Comparison of ENCODE assay signal across 8 cellular contexts in the genomic region with DNA sequence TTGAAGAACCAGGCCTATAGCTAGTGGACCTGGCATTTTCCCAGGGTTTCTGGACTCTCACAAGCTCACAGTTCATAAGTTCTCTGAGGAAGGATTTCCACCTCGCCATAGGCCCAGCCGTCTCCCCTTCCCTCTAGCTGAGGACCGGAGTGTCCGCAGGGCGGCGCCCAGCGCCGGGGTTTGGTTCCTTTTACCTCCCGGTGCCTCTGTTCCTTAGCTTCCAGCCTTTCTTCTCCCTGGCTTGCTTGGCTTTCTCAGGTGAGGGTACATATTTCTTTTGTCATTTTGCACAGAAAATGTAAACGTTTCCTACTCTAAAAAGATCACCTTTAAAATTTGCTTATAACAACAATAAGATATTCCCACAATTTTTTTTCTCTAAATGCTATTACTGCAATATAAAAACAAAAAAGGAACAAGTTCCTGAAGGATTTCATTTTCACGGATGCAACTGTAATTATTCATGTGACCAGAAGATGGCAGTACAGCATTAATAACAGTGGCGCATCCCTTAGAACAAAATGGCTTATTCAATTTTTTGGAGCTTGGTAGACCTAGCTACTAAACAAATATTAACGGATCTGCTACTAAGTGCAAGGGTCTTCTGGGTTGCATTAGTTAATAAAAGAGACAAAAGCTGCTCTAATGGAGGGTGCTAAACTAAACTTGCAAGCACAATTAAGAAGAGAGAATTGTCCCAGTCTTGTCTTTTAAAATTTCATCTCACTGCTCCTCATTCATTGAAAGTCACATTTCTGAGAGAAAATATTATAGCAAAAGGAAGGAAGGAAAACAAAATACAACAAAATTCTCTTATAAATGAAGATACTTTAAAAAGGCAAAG.
DNase-seq lines count a peak whose midpoint lies in the region; ATAC-seq and TF ChIP-seq lines count a peak whose summit lies in the region.

No MANE protein-coding gene starts in this region.

- H3K27me3 ChIP-seq in breast epithelium, result no peaks in the 10 kb centered on the region
- no peaks in the 10 kb centered on the region for H3K27me3 ChIP-seq in upper lobe of left lung

- POLR2A ChIA-PET in GM10248 (lab: Yijun Ruan, JAX), result no interaction called here

- CTCF ChIA-PET in GM10248 (lab: Yijun Ruan, JAX), result interaction anchor here (0.6 to 5.3 kb wide), 35 partner anchors 8 to 1614 kb away, joined by 3 to 43 read pairs (median 4); partner anchors contain the start of gene VTA1

- WGBS in upper lobe of left lung, 2 donors, result 7 to 9% methylated on average over 13 of the region's 13 CpGs

- DNase-seq in ACHN, result peak; percentile 77
- DNase-seq in GM10248 (ENCODE audit: extremely low spot score), result peak; percentile 38
- DNase-seq in NCI-H748 (lab: John Stamatoyannopoulos, UW; ENCODE audit: unreplicated experiment), result peak; percentile 38
- DNase-seq in breast epithelium (ENCODE audit: low spot score in 2 of 2), result no peak
- peak; percentile 69 for DNase-seq in left kidney (ENCODE audit: low read depth, low spot score)
- DNase-seq in upper lobe of left lung, result peak in 1 of 2 donors; percentile 83
- DNase-seq in GM19240 (ENCODE audit: insufficient read length, low spot score), result no peak

- no peak for TF ChIP-seq EP300 in upper lobe of left lung (IDR thresholded peaks at IDR 0.05)

- no peaks in the 10 kb centered on the region for H3K4me1 ChIP-seq in breast epithelium
- H3K4me1 ChIP-seq in upper lobe of left lung, result peaks cover 0 to 4% (median 0%) of the 10 kb centered on the region in 4 donors

- no peak for TF ChIP-seq POLR2A in breast epithelium (IDR thresholded peaks at IDR 0.05)
- no peak for TF ChIP-seq POLR2A in upper lobe of left lung (IDR thresholded peaks at IDR 0.05)

- TF ChIP-seq CTCF in GM10248 (IDR thresholded peaks at IDR 0.05; ENCODE audit: control extremely low read depth, extremely low read depth, low read depth, missing control alignments) (peak; percentile 78), breast epithelium (IDR thresholded peaks at IDR 0.05) (peak; percentile 45 to 82 (median 77)), upper lobe of left lung (IDR thresholded peaks at IDR 0.05) (peak; percentile 68 to 85 (median 83))

- ATAC-seq in HG03354 (IDR thresholded peaks at IDR 0.05; ENCODE audit: poor library complexity, severe bottlenecking, unreplicated experiment) (peak; percentile 77), upper lobe of left lung (ENCODE audit: low FRiP score in 2 of 2) (peak; percentile 65 to 84)

- H3K4me3 ChIP-seq in breast epithelium (no peak overlapping the region), upper lobe of left lung (no peak overlapping the region)

- H3K9me3 ChIP-seq in breast epithelium (no peaks in the 10 kb centered on the region), upper lobe of left lung (no peaks in the 10 kb centered on the region)

- H3K27ac ChIP-seq in breast epithelium (no peak overlapping the region), upper lobe of left lung (no peak overlapping the region)

- intact Hi-C loops in breast epithelium (cut with DNase I; ENCODE audit: low total_unique reads), result no loop called here

- no peaks in the 10 kb centered on the region for H3K36me3 ChIP-seq in breast epithelium
- H3K36me3 ChIP-seq in upper lobe of left lung, result no peaks in the 10 kb centered on the region

- in situ Hi-C loops in ACHN (cut with HindIII; ENCODE audit: low pct_ligation_motif_present, low pct_unique_long_range_greater_than_20kb, low sequenced_read_pairs), result no loop called here

Comparison
In these comparisons a context has a peak if more than half of its experiments do, and no peak if none do; other contexts are left out.
1. DNase-seq: peak in ACHN (single experiment), GM10248 (single experiment), NCI-H748 (single experiment) and left kidney (single experiment); none in breast epithelium (0 of 2) and GM19240 (single experiment).
2. Peak in every context shown above with its lines, with median percentiles within 50 percentile points of each other: CTCF ChIP-seq.